1 cellular context compared by ENCODE assay signal in the genomic region with DNA sequence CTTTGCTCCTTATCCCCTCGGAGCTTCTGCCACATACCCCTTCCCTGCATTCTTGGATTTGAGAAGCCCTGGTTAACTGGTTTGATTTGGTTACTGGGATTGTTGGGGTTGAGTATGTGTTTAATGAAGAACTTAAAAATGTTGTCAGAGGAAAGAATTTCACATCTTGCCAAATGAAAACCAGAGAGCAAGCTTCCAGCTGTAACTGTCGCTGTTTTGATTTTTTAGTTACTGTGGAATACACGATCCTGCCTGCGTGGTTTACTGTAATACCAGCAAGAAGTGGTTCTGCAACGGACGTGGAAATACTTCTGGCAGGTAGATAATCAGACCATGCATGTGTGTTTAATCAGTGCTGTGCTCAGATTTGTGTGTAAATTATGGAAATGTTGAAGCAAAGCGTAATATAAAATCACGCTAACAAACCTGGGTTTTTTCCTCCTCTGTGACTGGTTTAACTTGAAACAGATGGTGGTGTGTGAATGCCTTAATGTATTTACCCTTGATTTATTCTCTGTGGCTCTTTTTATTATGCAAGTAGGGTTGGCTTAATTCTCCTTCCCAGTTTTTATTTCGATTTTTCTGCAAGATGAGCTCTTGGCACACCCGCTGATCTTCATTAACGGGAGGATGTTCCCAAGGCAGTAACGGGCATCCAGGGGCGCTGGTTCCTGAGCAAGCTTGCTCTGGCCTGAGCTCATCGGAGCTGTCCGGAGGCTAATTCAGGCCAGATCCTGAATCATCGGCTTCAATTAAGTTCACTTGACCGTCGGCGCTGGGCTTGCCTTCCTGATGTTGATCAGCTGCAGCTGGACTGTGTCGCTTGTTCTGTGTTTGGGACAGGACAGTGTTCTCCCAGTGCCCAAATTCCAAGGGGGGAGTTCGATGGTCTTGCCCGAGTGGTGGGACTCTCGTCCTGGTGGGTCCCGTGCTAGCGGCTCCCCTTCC.
TF ChIP-seq lines count a peak whose summit lies in the region.

No MANE protein-coding gene starts in this region.

TF ChIP-seq in GM12878, 131 proteins besides CTCF, POLR2A, EP300 and RAD21:
- no peak for TF ChIP-seq LARP7 (IDR thresholded peaks at IDR 0.05)
- no peak for TF ChIP-seq EGR1 (IDR thresholded peaks at IDR 0.05; ENCODE audit: borderline replicate concordance in 1 of 2, low read depth in 2 of 2, low read length in 2 of 2)
- TF ChIP-seq SRF (IDR thresholded peaks at IDR 0.05; ENCODE audit: low read depth in 2 of 2, low read length in 2 of 2): no peak
- TF ChIP-seq, protein P1, sequence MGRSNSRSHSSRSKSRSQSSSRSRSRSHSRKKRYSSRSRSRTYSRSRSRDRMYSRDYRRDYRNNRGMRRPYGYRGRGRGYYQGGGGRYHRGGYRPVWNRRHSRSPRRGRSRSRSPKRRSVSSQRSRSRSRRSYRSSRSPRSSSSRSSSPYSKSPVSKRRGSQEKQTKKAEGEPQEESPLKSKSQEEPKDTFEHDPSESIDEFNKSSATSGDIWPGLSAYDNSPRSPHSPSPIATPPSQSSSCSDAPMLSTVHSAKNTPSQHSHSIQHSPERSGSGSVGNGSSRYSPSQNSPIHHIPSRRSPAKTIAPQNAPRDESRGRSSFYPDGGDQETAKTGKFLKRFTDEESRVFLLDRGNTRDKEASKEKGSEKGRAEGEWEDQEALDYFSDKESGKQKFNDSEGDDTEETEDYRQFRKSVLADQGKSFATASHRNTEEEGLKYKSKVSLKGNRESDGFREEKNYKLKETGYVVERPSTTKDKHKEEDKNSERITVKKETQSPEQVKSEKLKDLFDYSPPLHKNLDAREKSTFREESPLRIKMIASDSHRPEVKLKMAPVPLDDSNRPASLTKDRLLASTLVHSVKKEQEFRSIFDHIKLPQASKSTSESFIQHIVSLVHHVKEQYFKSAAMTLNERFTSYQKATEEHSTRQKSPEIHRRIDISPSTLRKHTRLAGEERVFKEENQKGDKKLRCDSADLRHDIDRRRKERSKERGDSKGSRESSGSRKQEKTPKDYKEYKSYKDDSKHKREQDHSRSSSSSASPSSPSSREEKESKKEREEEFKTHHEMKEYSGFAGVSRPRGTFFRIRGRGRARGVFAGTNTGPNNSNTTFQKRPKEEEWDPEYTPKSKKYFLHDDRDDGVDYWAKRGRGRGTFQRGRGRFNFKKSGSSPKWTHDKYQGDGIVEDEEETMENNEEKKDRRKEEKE (IDR thresholded peaks at IDR 0.05): no peak
